19 cellular contexts compared by ENCODE assay signal in genomic region chr2:173221937-173222594, GRCh38.
DNase-seq lines count a peak whose midpoint lies in the region; ATAC-seq and TF ChIP-seq lines count a peak whose summit lies in the region.
"Had no signal": no experiment of that assay in that cellular context is flagged by ENCODE, and none has a peak within 500 bp of the region (broad histone marks: within the 10 kb centered on the region; RNA-seq: fewer than 3 reads in every experiment).

No MANE protein-coding gene starts in this region.

- intact Hi-C loops in ascending aorta (cut with DNase I), result no loop called here

- DNase-seq in ascending aorta (ENCODE audit: low spot score in 2 of 2), result no peak
- DNase-seq in NCI-H1417 (lab: John Stamatoyannopoulos, UW), result no peak
- no peak for DNase-seq in NCI-H774 (lab: John Stamatoyannopoulos, UW)
- DNase-seq: activated CD4-positive, CD25-positive, alpha-beta regulatory T cell; CD8-positive, alpha-beta memory T cell; central memory CD4-positive, alpha-beta T cell; left colon; NCI-H2227 treated with DMSO at 0.1 percent for 48 hours; nucleus accumbens; right cardiac atrium; SIG-M5; T-helper 17 cell had no signal

- no peaks in the 10 kb centered on the region for H3K27me3 ChIP-seq in ascending aorta

- no peaks in the 10 kb centered on the region for H3K9me3 ChIP-seq in ascending aorta

- TF ChIP-seq CTCF in ascending aorta (IDR thresholded peaks at IDR 0.05), result no peak

- H3K4me1 ChIP-seq in ascending aorta, result no peaks in the 10 kb centered on the region

- no peak overlapping the region for H3K27ac ChIP-seq in ascending aorta
- H3K27ac ChIP-seq: HL-60 had no signal

- peak; percentile 77 for ATAC-seq in GM18511 (IDR thresholded peaks at IDR 0.05; ENCODE audit: unreplicated experiment)
- peak; percentile 67 for ATAC-seq in GM19468 (IDR thresholded peaks at IDR 0.05; ENCODE audit: extremely low read depth, unreplicated experiment)
- peak; percentile 91 for ATAC-seq in HG02798 (IDR thresholded peaks at IDR 0.05; ENCODE audit: poor library complexity, unreplicated experiment)
- peak; percentile 45 for ATAC-seq in HG03521 (IDR thresholded peaks at IDR 0.05; ENCODE audit: unreplicated experiment)
- no peak for ATAC-seq in HG03196 (IDR thresholded peaks at IDR 0.05; ENCODE audit: unreplicated experiment)
- ATAC-seq: K562, left colon, right cardiac atrium, T-helper 17 cell had no signal

- no peak overlapping the region for H3K4me3 ChIP-seq in ascending aorta
- H3K4me3 ChIP-seq: K562 had no signal

- H3K36me3 ChIP-seq in ascending aorta, result peaks cover 0 to 4% of the 10 kb centered on the region in 2 donors
